ENCODE assay signal across 10 cellular contexts in genomic region chr6:98800866-98801265, GRCh38. TPM values are rescaled to one million over a fixed set of nuclear protein-coding genes. Genes with fewer than 3 reads are reported as not detected.
"Had no signal": no experiment of that assay in that cellular context is flagged by ENCODE, and none has a peak within 500 bp of the region (broad histone marks: within the 10 kb centered on the region; RNA-seq: fewer than 3 reads in every experiment).

No MANE protein-coding gene starts in this region.

- H3K4me3 Mint-ChIP-seq: HFFc6, IgD-negative memory B cell had no signal

- H3K4me3 ChIP-seq: GM23248, HAP-1 had no signal

- H3K27ac ChIP-seq: GM23248, HL-60, KMS-11 had no signal

- H3K9me3 Mint-ChIP-seq: HFFc6 had no signal

- H3K9ac ChIP-seq: GM23248, KMS-11 had no signal

- H3K27me3 Mint-ChIP-seq: IgD-negative memory B cell had no signal

- H3K4me2 ChIP-seq: KMS-11 had no signal

- H3K4me1 Mint-ChIP-seq: IgD-negative memory B cell had no signal

- H3K4me1 ChIP-seq: HAP-1 had no signal

- H3K36me3 ChIP-seq: HAP-1 had no signal

- ATAC-seq: HCT116, HepG2 had no signal

- H3K27ac Mint-ChIP-seq: HFFc6, IgD-negative memory B cell had no signal

- H3K9me3 ChIP-seq: HAP-1 had no signal

- H2AFZ ChIP-seq: GM23248 had no signal

- DNase-seq: GM23248, H7, HFFc6, KBM-7 had no signal

RNA-seq across cellular contexts. Expression of gene POU3F2, which starts 33.5 kb away (rescaled TPM):
- total RNA-seq: GM23248, HepG2 had no signal
- polyA plus RNA-seq: HepG2, IgD-negative memory B cell had no signal
